ENCODE assay signal across 1 cellular context in the genomic region with DNA sequence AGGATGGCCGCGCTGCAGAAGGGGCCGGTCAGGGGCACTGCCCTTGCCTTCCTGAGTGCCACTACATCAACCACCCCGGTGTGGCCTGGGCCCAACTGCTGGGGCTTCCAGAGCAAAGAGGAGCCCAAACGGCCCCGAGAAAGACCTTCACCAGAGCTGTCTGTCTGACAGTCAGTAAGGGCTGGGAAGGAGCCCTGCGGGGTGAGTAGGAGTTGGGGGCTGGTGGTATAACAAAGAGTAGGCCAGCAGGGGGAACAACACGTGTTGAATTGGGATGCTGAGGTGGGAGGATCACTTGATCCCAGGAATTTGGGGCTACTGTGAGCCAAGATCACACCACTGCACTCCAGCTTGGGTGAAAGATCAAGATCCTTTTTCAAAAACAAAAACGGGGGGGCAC.
TF ChIP-seq lines count a peak whose summit lies in the region.

No MANE protein-coding gene starts in this region.

TF ChIP-seq in HCT116, 20 proteins besides CTCF, POLR2A, EP300 and RAD21:
- TF ChIP-seq SP1 (IDR thresholded peaks at IDR 0.05; ENCODE audit: low read depth), result no peak
- no peak for TF ChIP-seq POLR2AphosphoS5 (IDR thresholded peaks at IDR 0.05; ENCODE audit: low read depth, low read length)
- TF ChIP-seq REST (IDR thresholded peaks at IDR 0.05; ENCODE audit: low read depth), result no peak
- TF ChIP-seq JUND (IDR thresholded peaks at IDR 0.05), result no peak
- no peak for TF ChIP-seq SRF (IDR thresholded peaks at IDR 0.05; ENCODE audit: low read depth)
- no peak for TF ChIP-seq CBX3 (IDR thresholded peaks at IDR 0.05; ENCODE audit: low read depth)
- no peak for TF ChIP-seq ZBTB33 (IDR thresholded peaks at IDR 0.05; ENCODE audit: extremely low read depth, insufficient replicate concordance, low read length)
- TF ChIP-seq ZNF274 (IDR thresholded peaks at IDR 0.05; ENCODE audit: low read depth, low read length), result no peak
- TF ChIP-seq, protein P1, sequence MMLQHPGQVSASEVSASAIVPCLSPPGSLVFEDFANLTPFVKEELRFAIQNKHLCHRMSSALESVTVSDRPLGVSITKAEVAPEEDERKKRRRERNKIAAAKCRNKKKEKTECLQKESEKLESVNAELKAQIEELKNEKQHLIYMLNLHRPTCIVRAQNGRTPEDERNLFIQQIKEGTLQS (IDR thresholded peaks at IDR 0.05), result no peak
- no peak for TF ChIP-seq TCF7L2 (IDR thresholded peaks at IDR 0.05; ENCODE audit: borderline replicate concordance, extremely low read depth, insufficient read depth, insufficient read length)
- no peak for TF ChIP-seq FOSL1 (IDR thresholded peaks at IDR 0.05; ENCODE audit: low read depth)
- TF ChIP-seq, protein P2, sequence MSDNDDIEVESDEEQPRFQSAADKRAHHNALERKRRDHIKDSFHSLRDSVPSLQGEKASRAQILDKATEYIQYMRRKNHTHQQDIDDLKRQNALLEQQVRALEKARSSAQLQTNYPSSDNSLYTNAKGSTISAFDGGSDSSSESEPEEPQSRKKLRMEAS (IDR thresholded peaks at IDR 0.05), result no peak
